ENCODE assay signal across 14 cellular contexts in genomic region chrX:129665916-129666644, GRCh38. TPM values are rescaled to one million over a fixed set of nuclear protein-coding genes. Genes with fewer than 3 reads are reported as not detected.
DNase-seq lines count a peak whose midpoint lies in the region; ATAC-seq and TF ChIP-seq lines count a peak whose summit lies in the region.
"Had no signal": no experiment of that assay in that cellular context is flagged by ENCODE, and none has a peak within 500 bp of the region (broad histone marks: within the 10 kb centered on the region; RNA-seq: fewer than 3 reads in every experiment).

No MANE protein-coding gene starts in this region.

- H3K27ac Mint-ChIP-seq in HFFc6: peak overlapping the region; percentile 86
- H3K27ac Mint-ChIP-seq: activated B cell treated with CpG ODN at 0.5 μM for 24 hours; CD4-positive, CD25-positive, alpha-beta regulatory T cell had no signal

- DNase-seq in A172 (ENCODE audit: low spot score) (peak; percentile 73), HFFc6 (peak; percentile 55), amniotic stem cell (lab: John Stamatoyannopoulos, UW) (peak; percentile 6), iPS-NIHi7 (ENCODE audit: extremely low spot score) (peak; percentile 63), DMS 273 (lab: John Stamatoyannopoulos, UW; ENCODE audit: unreplicated experiment) (no peak), NCI-H2171 treated with DMSO at 0.1 percent for 48 hours (lab: John Stamatoyannopoulos, UW) (no peak)
- DNase-seq: activated B cell treated with CpG ODN at 0.5 μM for 24 hours; anterior cingulate cortex; CD4-positive, CD25-positive, alpha-beta regulatory T cell; NCI-H446 had no signal

- no peak for ATAC-seq in GM18861 (IDR thresholded peaks at IDR 0.05; ENCODE audit: unreplicated experiment)
- no peak for ATAC-seq in GM19324 (IDR thresholded peaks at IDR 0.05; ENCODE audit: low FRiP score, unreplicated experiment)
- ATAC-seq: left lobe of liver had no signal

- H3K4me3 Mint-ChIP-seq in HFFc6: peak overlapping the region; percentile 80
- H3K4me3 Mint-ChIP-seq: activated B cell treated with CpG ODN at 0.5 μM for 24 hours; CD4-positive, CD25-positive, alpha-beta regulatory T cell had no signal

- no peaks in the 10 kb centered on the region for H3K27me3 Mint-ChIP-seq in HFFc6 (ENCODE audit: insufficient read depth)

- TF ChIP-seq CTCF in HFFc6 (IDR thresholded peaks at IDR 0.05): no peak

- H3K36me3 Mint-ChIP-seq in HFFc6 (ENCODE audit: low read depth): no peaks in the 10 kb centered on the region
- H3K36me3 Mint-ChIP-seq: CD4-positive, CD25-positive, alpha-beta regulatory T cell had no signal

- H3K9me3 Mint-ChIP-seq in HFFc6: 0 out of 2 replicates have a peak, but pooled peaks cover 4% of the 10 kb centered on the region

- H3K4me1 Mint-ChIP-seq in HFFc6 (ENCODE audit: low read depth): peaks cover 46% of the 10 kb centered on the region
- H3K4me1 Mint-ChIP-seq: activated B cell treated with CpG ODN at 0.5 μM for 24 hours had no signal

RNA-seq across cellular contexts. Expression of gene APLN, which starts 11.3 kb away (rescaled TPM):
- 0.31 and 0.65 TPM in 2 replicates for total RNA-seq in A172 (2014; rRNA removed; shearing (Covaris generic))
- under 1 TPM in 5 of 6 experiments, not detected in 1; 0.09 to 0.37 (median 0.27) TPM for total RNA-seq in HFFc6 (2021; fragmentation: NEBNext Ultra II Directional; extraction: Animal tissue kit (Norgen Biotek cat#: 25700))
- total RNA-seq: activated B cell treated with CpG ODN at 0.5 μM for 24 hours; CD4-positive, CD25-positive, alpha-beta regulatory T cell; vagina had no signal

Comparison
In these comparisons a context has a peak if more than half of its experiments do, and no peak if none do; other contexts are left out.
1. DNase-seq: peak in A172 (single experiment), HFFc6 (single experiment), amniotic stem cell (single experiment) and iPS-NIHi7 (single experiment); none in DMS 273 (single experiment) and NCI-H2171 treated with DMSO at 0.1 percent for 48 hours (single experiment).